Comparison of ENCODE assay signal across 12 cellular contexts in genomic region chr14:79825046-79825521, GRCh38.
DNase-seq lines count a peak whose midpoint lies in the region; ATAC-seq, FAIRE-seq and TF ChIP-seq lines count a peak whose summit lies in the region.
"Had no signal": no experiment of that assay in that cellular context is flagged by ENCODE, and none has a peak within 500 bp of the region (broad histone marks: within the 10 kb centered on the region; RNA-seq: fewer than 3 reads in every experiment).

No MANE protein-coding gene starts in this region.

- whole genome bisulfite sequencing in H1 (ENCODE audit: extremely low coverage in 1 of 2, insufficient coverage in 1 of 2, insufficient read length in 1 of 2, insufficient replicate concordance in 2 of 2, low coverage in 1 of 2, low lambda C conversion rate in 2 of 2, missing lambda C conversion rate in 1 of 2), 2 experiments: 95% methylated on average over 6 of the region's 6 CpGs; no CpG with 5 or more reads in 1 of the 2 experiments
- 5% methylated on average over 6 of the region's 6 CpGs for WGBS in HepG2 (ENCODE audit: low lambda C conversion rate)

- no peak for TF ChIP-seq POLR2A in breast epithelium (IDR thresholded peaks at IDR 0.05)
- TF ChIP-seq POLR2A in H1 (IDR thresholded peaks at IDR 0.05; ENCODE audit: control extremely low read depth in 1 of 2, low read depth in 2 of 2, low read length in 2 of 2): no peak
- TF ChIP-seq POLR2A in HepG2 (IDR thresholded peaks at IDR 0.05; ENCODE audit: insufficient read depth in 1 of 2, low read depth in 2 of 2, low read length in 2 of 2): no peak
- TF ChIP-seq POLR2A in vagina (IDR thresholded peaks at IDR 0.05): no peak

- H3K4me3 Mint-ChIP-seq in MCF 10A (ENCODE audit: unreplicated experiment): no peak overlapping the region
- H3K4me3 Mint-ChIP-seq: activated T-cell treated with anti-CD3 and anti-CD28 coated beads, Interleukin-2, amount 50 U/mL, for 24 hours had no signal

- no peak overlapping the region for H4K91ac ChIP-seq in H1 (replicated peaks; ENCODE audit: insufficient read length, low read length)

- no peaks in the 10 kb centered on the region for H3K4me1 ChIP-seq in breast epithelium
- peaks cover 0 to 13% (median 2%) of the 10 kb centered on the region in 4 experiments; a peak in 3 of 7 replicates for H3K4me1 ChIP-seq in H1 (replicated peaks in 1 of 4; ENCODE audit: control insufficient read depth in 3 of 4, insufficient read depth in 4 of 4, low read length in 3 of 4)
- H3K4me1 ChIP-seq in HepG2 (ENCODE audit: insufficient read depth, low read length): no peaks in the 10 kb centered on the region
- peaks cover 3% of the 10 kb centered on the region for H3K4me1 ChIP-seq in vagina

- FAIRE-seq in H1 (lab: Jason Lieb, UNC): no peak
- FAIRE-seq in HepG2 (lab: Jason Lieb, UNC): no peak
- FAIRE-seq: RCC 7860, small intestine had no signal

- no peaks in the 10 kb centered on the region for H4K20me1 ChIP-seq in H1 (replicated peaks in 1 of 2; ENCODE audit: control insufficient read depth in 1 of 2, insufficient read depth in 2 of 2, low read length in 2 of 2)
- no peaks in the 10 kb centered on the region for H4K20me1 ChIP-seq in HepG2 (ENCODE audit: insufficient read depth, low read length)

- no peak overlapping the region for H3K4ac ChIP-seq in H1 (replicated peaks; ENCODE audit: insufficient read length, low read depth, low read length)

- no peak overlapping the region for H2BK5ac ChIP-seq in H1 (ENCODE audit: low read depth, low read length)

- H3K27me3 Mint-ChIP-seq in MCF 10A (ENCODE audit: insufficient read depth, unreplicated experiment): peaks cover 18% of the 10 kb centered on the region
- H3K27me3 Mint-ChIP-seq: activated T-cell treated with anti-CD3 and anti-CD28 coated beads, Interleukin-2, amount 50 U/mL, for 24 hours had no signal

- no peak overlapping the region for H3K4me2 ChIP-seq in H1 (ENCODE audit: insufficient read depth in 1 of 2, low read depth in 2 of 2, low read length in 2 of 2)
- H3K4me2 ChIP-seq in HepG2 (ENCODE audit: low read depth, low read length): no peak overlapping the region

- no peak for TF ChIP-seq CTCF in MCF 10A (IDR thresholded peaks at IDR 0.05; ENCODE audit: unreplicated experiment)
- TF ChIP-seq CTCF in breast epithelium (IDR thresholded peaks at IDR 0.05): no peak
- no peak for TF ChIP-seq CTCF in H1 (IDR thresholded peaks at IDR 0.05; ENCODE audit: control extremely low read depth in 1 of 3, insufficient read depth in 1 of 3, low read depth in 1 of 3, low read length in 3 of 3)
- TF ChIP-seq CTCF in HepG2 (CRISPR knock-in tag; IDR thresholded peaks at IDR 0.05): no peak
- TF ChIP-seq CTCF in vagina (IDR thresholded peaks at IDR 0.05): no peak

- H2BK15ac ChIP-seq in H1 (ENCODE audit: low read length): no peak overlapping the region

- H3K4me3 ChIP-seq in breast epithelium (no peak overlapping the region), H1 (ENCODE audit: extremely low read depth in 1 of 4, insufficient read depth in 2 of 4, low read depth in 3 of 4, low read length in 4 of 4) (no peak overlapping the region), HepG2 (replicated peaks in 1 of 3; ENCODE audit: insufficient read depth in 1 of 3, low read depth in 2 of 3, low read length in 3 of 3) (no peak overlapping the region), vagina (no peak overlapping the region)

- H2BK120ac ChIP-seq in H1 (replicated peaks; ENCODE audit: low read depth, low read length): no peak overlapping the region

- no peaks in the 10 kb centered on the region for H3K9me3 ChIP-seq in breast epithelium
- H3K9me3 ChIP-seq in H1 (ENCODE audit: insufficient read depth in 2 of 2, low read depth in 1 of 2, low read length in 1 of 2): no peaks in the 10 kb centered on the region
- H3K9me3 ChIP-seq in HepG2 (ENCODE audit: low read length): peaks cover 73% of the 10 kb centered on the region
- H3K9me3 ChIP-seq in vagina: no peaks in the 10 kb centered on the region

- DNase-seq in MCF 10A (ENCODE audit: unreplicated experiment) (peak; percentile 61), breast epithelium (ENCODE audit: low spot score in 2 of 2) (no peak), H1 (ENCODE audit: low read depth in 1 of 2, low spot score in 2 of 2) (no peak), HepG2 (ENCODE audit: low spot score) (no peak), vagina (ENCODE audit: extremely low spot score in 2 of 2) (no peak), D341Med (ENCODE audit: low spot score) (no peak), NCI-H510A treated with DMSO at 0.1 percent for 48 hours (lab: John Stamatoyannopoulos, UW) (no peak), NCI-H2107 (lab: John Stamatoyannopoulos, UW) (no peak)
- DNase-seq: activated T-cell treated with anti-CD3 and anti-CD28 coated beads, Interleukin-2, amount 50 U/mL, for 24 hours; NCI-H2029; small intestine had no signal

- BruUV-seq in MCF 10A (replicated peaks; lab: Mats Ljungman, UMichigan) (no TSS peak), HepG2 (replicated peaks; lab: Mats Ljungman, UMichigan) (no TSS peak)

- H2BK20ac ChIP-seq in H1 (ENCODE audit: low read length): no peak overlapping the region

- H3K79me2 ChIP-seq in H1 (ENCODE audit: control insufficient read depth in 1 of 2, insufficient read depth in 2 of 2, low read length in 2 of 2) (no peaks in the 10 kb centered on the region), HepG2 (ENCODE audit: insufficient read depth, low read length) (no peaks in the 10 kb centered on the region)

- TF ChIP-seq EP300 in H1 (IDR thresholded peaks at IDR 0.05; ENCODE audit: borderline replicate concordance in 1 of 2, low read depth in 2 of 2, low read length in 2 of 2): no peak
- no peak for TF ChIP-seq EP300 in HepG2 (IDR thresholded peaks at IDR 0.05; ENCODE audit: low read depth in 2 of 2, low read length in 2 of 2)
- TF ChIP-seq EP300 in HepG2 (CRISPR knock-in tag; IDR thresholded peaks at IDR 0.05; ENCODE audit: borderline replicate concordance): no peak

- TF ChIP-seq RAD21 in H1 (IDR thresholded peaks at IDR 0.05 in 1 of 2, conservative IDR thresholded peaks at IDR 0.05 in 1 of 2; ENCODE audit: low read depth in 2 of 2, low read length in 2 of 2): no peak
- TF ChIP-seq RAD21 in HepG2 (CRISPR knock-in tag; IDR thresholded peaks at IDR 0.05): no peak

- H3K14ac ChIP-seq in H1 (ENCODE audit: insufficient read length): no peak overlapping the region

- no peaks in the 10 kb centered on the region for H3K79me1 ChIP-seq in H1 (ENCODE audit: low read depth, low read length)

- H3K23ac ChIP-seq in H1 (ENCODE audit: insufficient read length): no peak overlapping the region

- no peak overlapping the region for H3K27ac Mint-ChIP-seq in MCF 10A (ENCODE audit: low read depth, unreplicated experiment)
- H3K27ac Mint-ChIP-seq: activated T-cell treated with anti-CD3 and anti-CD28 coated beads, Interleukin-2, amount 50 U/mL, for 24 hours had no signal

- H3K23me2 ChIP-seq in H1 (ENCODE audit: low read depth, low read length): no peaks in the 10 kb centered on the region

- H3K36me3 ChIP-seq in breast epithelium (no peaks in the 10 kb centered on the region), H1 (ENCODE audit: control insufficient read depth in 2 of 4, insufficient read depth in 4 of 4, low read length in 3 of 4) (no peaks in the 10 kb centered on the region), HepG2 (replicated peaks in 1 of 2; ENCODE audit: control insufficient read depth in 1 of 2, insufficient read depth in 2 of 2, low read length in 2 of 2) (no peaks in the 10 kb centered on the region), vagina (no peaks in the 10 kb centered on the region)

- H3K4me1 Mint-ChIP-seq in MCF 10A (ENCODE audit: insufficient read depth, unreplicated experiment): no peaks in the 10 kb centered on the region

- no peaks in the 10 kb centered on the region for H3K9me3 Mint-ChIP-seq in MCF 10A (ENCODE audit: unreplicated experiment)

- H3K18ac ChIP-seq in H1 (ENCODE audit: extremely low read depth, low read length): no peak overlapping the region

- POLR2A ChIA-PET in MCF 10A (lab: Yijun Ruan, JAX) (no interaction called here), H1 (lab: Charles Lee; ENCODE audit: partially characterized antibody) (no interaction called here), HepG2 (lab: Yijun Ruan, JAX) (no interaction called here)

- in situ Hi-C loops in HepG2 (cut with HindIII; ENCODE audit: extremely low pct_ligation_motif_present, low pct_unique_long_range_greater_than_20kb): no loop called here

- ATAC-seq in HepG2: no peak

- CTCF ChIA-PET in MCF 10A (lab: Yijun Ruan, JAX): interaction anchor here (0.7 kb wide), 1 partner anchor 135 kb away, joined by 3 read pairs; no protein-coding TSS in a partner anchor
- CTCF ChIA-PET in H1 (lab: Charles Lee; ENCODE audit: partially characterized antibody): interaction anchor here (1.5 to 1.8 kb wide), 2 partner anchors 10 to 16 kb away, joined by 4 to 5 read pairs; no protein-coding TSS in a partner anchor
- CTCF ChIA-PET in HepG2 (lab: Yijun Ruan, JAX; ENCODE audit: low intra/inter-chr PET ratio, low total read pairs): no interaction called here

- H3K9ac ChIP-seq in H1 (replicated peaks in 1 of 4; ENCODE audit: extremely low read depth in 1 of 4, low read depth in 3 of 4, low read length in 3 of 4) (no peak overlapping the region), HepG2 (ENCODE audit: insufficient read depth, low read depth, low read length) (no peak overlapping the region)

- no peak overlapping the region for H3K56ac ChIP-seq in H1 (replicated peaks; ENCODE audit: insufficient read length, low read depth, low read length)

- H4K8ac ChIP-seq in H1 (ENCODE audit: extremely low read depth, insufficient read depth, low read length): no peak overlapping the region

- H2AFZ ChIP-seq in H1 (ENCODE audit: low read length) (no peak overlapping the region), HepG2 (ENCODE audit: low read length) (no peak overlapping the region)

- H3K27ac ChIP-seq in breast epithelium (no peak overlapping the region), H1 (ENCODE audit: low read depth, low read length) (no peak overlapping the region), HepG2 (ENCODE audit: extremely low read length, insufficient read depth, low read length) (no peak overlapping the region), vagina (peak overlapping the region; percentile 67)

- no peak overlapping the region for H2AK5ac ChIP-seq in H1 (ENCODE audit: low read depth, low read length)

- no peak overlapping the region for H4K5ac ChIP-seq in H1 (ENCODE audit: insufficient read length, low read depth, low read length)

- H3K27me3 ChIP-seq in breast epithelium (no peaks in the 10 kb centered on the region), H1 (replicated peaks in 1 of 4; ENCODE audit: control insufficient read depth in 3 of 4, extremely low read depth in 1 of 4, insufficient read depth in 3 of 4, low read length in 3 of 4) (peaks cover 0 to 2% (median 0%) of the 10 kb centered on the region in 4 experiments; a peak in 1 of 7 replicates), HepG2 (ENCODE audit: control insufficient read depth in 1 of 2, insufficient read depth in 2 of 2, low read length in 2 of 2) (no peaks in the 10 kb centered on the region), vagina (no peaks in the 10 kb centered on the region)

- no peaks in the 10 kb centered on the region for H3K36me3 Mint-ChIP-seq in MCF 10A (ENCODE audit: insufficient read depth, unreplicated experiment)

- intact Hi-C loops in MCF 10A (cut with micrococcal nuclease) (no loop called here), breast epithelium (cut with DNase I; ENCODE audit: low total_unique reads) (no loop called here), HepG2 (cut with micrococcal nuclease; ENCODE audit: unreplicated experiment) (no loop called here), vagina (cut with DNase I) (no loop called here)

- H2BK12ac ChIP-seq in H1 (ENCODE audit: low read depth, low read length): no peak overlapping the region
